Comparison of ENCODE assay signal across 1 cellular context in genomic region chr1:43979528-43980254, GRCh38.
TF ChIP-seq lines count a peak whose summit lies in the region.

No MANE protein-coding gene starts in this region.

TF ChIP-seq in HepG2, 621 proteins besides CTCF, POLR2A, EP300 and RAD21 (continued from another document and continues in another):
- 0 out of 2 replicates have a peak, but pooled peaks have one; percentile 38 for TF ChIP-seq ZXDC (CRISPR knock-in tag; IDR thresholded peaks at IDR 0.05)
- peak; percentile 77 for TF ChIP-seq ZFY (CRISPR knock-in tag; IDR thresholded peaks at IDR 0.05)
- 0 out of 2 replicates have a peak, but pooled peaks have one; percentile 7 for TF ChIP-seq PRDM15 (CRISPR knock-in tag; IDR thresholded peaks at IDR 0.05)
- peak; percentile 54; the same call in 1 of the 2 replicates for TF ChIP-seq PHF21A (CRISPR knock-in tag; IDR thresholded peaks at IDR 0.05)
- TF ChIP-seq AKAP8 (CRISPR knock-in tag; IDR thresholded peaks at IDR 0.05): 0 out of 2 replicates have a peak, but pooled peaks have one; percentile 23
- no peak for TF ChIP-seq LCORL (IDR thresholded peaks at IDR 0.05)
- TF ChIP-seq LCORL (CRISPR knock-in tag; IDR thresholded peaks at IDR 0.05): no peak
- TF ChIP-seq ERF (CRISPR knock-in tag; IDR thresholded peaks at IDR 0.05): peak; percentile 67; the same call in 1 of the 2 replicates
- peak; percentile 25 for TF ChIP-seq SKI (IDR thresholded peaks at IDR 0.05; ENCODE audit: partially characterized antibody)
- TF ChIP-seq ZEB1 (IDR thresholded peaks at IDR 0.05; ENCODE audit: insufficient replicate concordance, low read depth): no peak
- TF ChIP-seq AFF4 (CRISPR knock-in tag; IDR thresholded peaks at IDR 0.05): no peak
- TF ChIP-seq ZC3H4 (CRISPR knock-in tag; IDR thresholded peaks at IDR 0.05; ENCODE audit: borderline replicate concordance): peak; percentile 69; the same call in 1 of the 2 replicates
- TF ChIP-seq ZNF777 (CRISPR knock-in tag; IDR thresholded peaks at IDR 0.05): no peak
- no peak for TF ChIP-seq SOX5 (CRISPR knock-in tag; IDR thresholded peaks at IDR 0.05; ENCODE audit: borderline replicate concordance)
- TF ChIP-seq SALL1 (CRISPR knock-in tag; IDR thresholded peaks at IDR 0.05): peak; percentile 81
- TF ChIP-seq NR3C1 (CRISPR knock-in tag; IDR thresholded peaks at IDR 0.05): no peak
- TF ChIP-seq HNF1A (IDR thresholded peaks at IDR 0.05; ENCODE audit: low read depth): no peak
- no peak; the same call in 1 of the 2 replicates for TF ChIP-seq HNF1A (CRISPR knock-in tag; IDR thresholded peaks at IDR 0.05; ENCODE audit: borderline replicate concordance)
- TF ChIP-seq ZNF850 (CRISPR knock-in tag; conservative IDR thresholded peaks at IDR 0.05): no peak
- peak; percentile 38; the same call in 1 of the 2 replicates for TF ChIP-seq POGZ (CRISPR knock-in tag; IDR thresholded peaks at IDR 0.05)
- TF ChIP-seq TEAD3 (CRISPR knock-in tag; optimal IDR thresholded peaks at IDR 0.05; ENCODE audit: borderline replicate concordance): peak; percentile 20
- no peak for TF ChIP-seq PLRG1 (conservative IDR thresholded peaks at IDR 0.05)
- no peak for TF ChIP-seq HOXA9 (CRISPR knock-in tag; IDR thresholded peaks at IDR 0.05; ENCODE audit: borderline replicate concordance)
- no peak for TF ChIP-seq ZNF567 (CRISPR knock-in tag; IDR thresholded peaks at IDR 0.05; ENCODE audit: borderline replicate concordance)
- TF ChIP-seq ASH2L (IDR thresholded peaks at IDR 0.05; ENCODE audit: insufficient read length, low read depth, low read length): no peak
- no peak for TF ChIP-seq TSC22D2 (CRISPR knock-in tag; IDR thresholded peaks at IDR 0.05; ENCODE audit: borderline replicate concordance)
- no peak for TF ChIP-seq ZNF552 (CRISPR knock-in tag; IDR thresholded peaks at IDR 0.05; ENCODE audit: borderline replicate concordance)
- 0 out of 2 replicates have a peak, but pooled peaks have one; percentile 26 for TF ChIP-seq ZNF83 (CRISPR knock-in tag; IDR thresholded peaks at IDR 0.05; ENCODE audit: borderline replicate concordance)
- TF ChIP-seq MXD1 (CRISPR knock-in tag; IDR thresholded peaks at IDR 0.05): 0 out of 2 replicates have a peak, but pooled peaks have one; percentile 75
- TF ChIP-seq ZNF564 (CRISPR knock-in tag; IDR thresholded peaks at IDR 0.05): 0 out of 2 replicates have a peak, but pooled peaks have one; percentile 66
- no peak for TF ChIP-seq NFE2L1 (CRISPR knock-in tag; IDR thresholded peaks at IDR 0.05; ENCODE audit: borderline replicate concordance)
- 0 out of 2 replicates have a peak, but pooled peaks have one; percentile 26 for TF ChIP-seq KLF13 (CRISPR knock-in tag; IDR thresholded peaks at IDR 0.05)
- no peak for TF ChIP-seq ATF6 (CRISPR knock-in tag; conservative IDR thresholded peaks at IDR 0.05)
- 0 out of 2 replicates have a peak, but pooled peaks have one; percentile 28 for TF ChIP-seq BCL3 (CRISPR knock-in tag; IDR thresholded peaks at IDR 0.05)
- peak; percentile 66; the same call in 1 of the 2 replicates for TF ChIP-seq ATF5 (CRISPR knock-in tag; IDR thresholded peaks at IDR 0.05; ENCODE audit: low read depth)
- TF ChIP-seq KDM5B (CRISPR knock-in tag; IDR thresholded peaks at IDR 0.05; ENCODE audit: borderline replicate concordance): peak; percentile 63; the same call in 1 of the 2 replicates
- TF ChIP-seq NFRKB (IDR thresholded peaks at IDR 0.05): no peak
- TF ChIP-seq SAP130 (CRISPR knock-in tag; IDR thresholded peaks at IDR 0.05; ENCODE audit: low read depth): peak; percentile 83
- peak; percentile 67 for TF ChIP-seq MED8 (CRISPR knock-in tag; IDR thresholded peaks at IDR 0.05; ENCODE audit: insufficient replicate concordance)
- TF ChIP-seq BCL6 (CRISPR knock-in tag; IDR thresholded peaks at IDR 0.05): peak; percentile 25; the same call in 1 of the 2 replicates
- no peak for TF ChIP-seq RBM39 (IDR thresholded peaks at IDR 0.05; ENCODE audit: low read depth, low read length, poor library complexity, severe bottlenecking)
- peak; percentile 74 for TF ChIP-seq KDM2A (CRISPR knock-in tag; IDR thresholded peaks at IDR 0.05; ENCODE audit: borderline replicate concordance, low read depth)
- TF ChIP-seq ZNF816 (CRISPR knock-in tag; IDR thresholded peaks at IDR 0.05; ENCODE audit: borderline replicate concordance): no peak
- peak; percentile 48; the same call in 1 of the 2 replicates for TF ChIP-seq SMAD1 (CRISPR knock-in tag; IDR thresholded peaks at IDR 0.05; ENCODE audit: borderline replicate concordance, low read depth)
- TF ChIP-seq NCOR1 (IDR thresholded peaks at IDR 0.05; ENCODE audit: borderline replicate concordance, low read length): no peak
- peak; percentile 85 for TF ChIP-seq SP5 (CRISPR knock-in tag; IDR thresholded peaks at IDR 0.05; ENCODE audit: borderline replicate concordance, low read depth)
